ENCODE assay signal across 21 cellular contexts in genomic region chr14:32206552-32206951, GRCh38. TPM values are rescaled to one million over a fixed set of nuclear protein-coding genes. Genes with fewer than 3 reads are reported as not detected.
DNase-seq lines count a peak whose midpoint lies in the region; ATAC-seq, FAIRE-seq and TF ChIP-seq lines count a peak whose summit lies in the region.
"Had no signal": no experiment of that assay in that cellular context is flagged by ENCODE, and none has a peak within 500 bp of the region (broad histone marks: within the 10 kb centered on the region; RNA-seq: fewer than 3 reads in every experiment).

No MANE protein-coding gene starts in this region.

- in situ Hi-C loops in GM23248 (cut with MboI): no loop called here

- H3K4me3 Mint-ChIP-seq in activated T-cell treated with anti-CD3 and anti-CD28 coated beads, Interleukin-2, amount 50 U/mL, for 24 hours: no peak overlapping the region
- H3K4me3 Mint-ChIP-seq in T-helper 17 cell: no peak overlapping the region
- peak overlapping the region; percentile 42 to 46 for H3K4me3 Mint-ChIP-seq in stimulated activated naive B cell treated with anti-CD40 and anti-IgM and Interleukin-4, amounts not matched to agents 10 μg/mL and 1 μg/mL and 100 μg/mL, for 72 hours

- no peak overlapping the region; a peak in 1 of 7 replicates for H3K9ac ChIP-seq in H1 (replicated peaks in 1 of 4; ENCODE audit: extremely low read depth in 1 of 4, low read depth in 3 of 4, low read length in 3 of 4)
- no peak overlapping the region for H3K9ac ChIP-seq in GM23248
- H3K9ac ChIP-seq: BLaER1 had no signal

- DNase-seq in activated T-cell treated with anti-CD3 and anti-CD28 coated beads, Interleukin-2, amount 50 U/mL, for 24 hours: no peak
- DNase-seq in activated T-cell treated with anti-CD3 and anti-CD28 coated beads, Interleukin-2, amount 50 U/mL, for 48 hours: no peak
- DNase-seq in T-helper 17 cell (no peak), H1 (ENCODE audit: low read depth in 1 of 2, low spot score in 2 of 2) (no peak), OCI-M2 (lab: John Stamatoyannopoulos, UW; ENCODE audit: unreplicated experiment) (no peak), thyroid gland (no peak), GM23248 (no peak)
- no peak for DNase-seq in stimulated activated naive B cell treated with anti-CD40 and anti-IgM and Interleukin-4, amounts not matched to agents 10 μg/mL and 1 μg/mL and 100 μg/mL, for 72 hours
- DNase-seq: 8988T; CD8-positive, alpha-beta memory T cell; DMS79; GOT3; Kasumi-1; NCI-H1417; NCI-H187 treated with DMSO at 0.1 percent for 48 hours; NCI-H345; NCI-H69; PC-9 had no signal

- H3K27me3 ChIP-seq in H1 (replicated peaks in 1 of 4; ENCODE audit: control insufficient read depth in 3 of 4, extremely low read depth in 1 of 4, insufficient read depth in 3 of 4, low read length in 3 of 4) (no peaks in the 10 kb centered on the region), thyroid gland (no peaks in the 10 kb centered on the region), GM23248 (replicated peaks; ENCODE audit: insufficient read depth) (peaks cover 15% of the 10 kb centered on the region)
- H3K27me3 ChIP-seq: BLaER1 had no signal

- 0 out of 2 replicates have a peak, but pooled peaks cover 13% of the 10 kb centered on the region for H3F3A ChIP-seq in GM23248 (ENCODE audit: insufficient read depth)

- H3K4me1 ChIP-seq in H1 (replicated peaks in 1 of 4; ENCODE audit: control insufficient read depth in 3 of 4, insufficient read depth in 4 of 4, low read length in 3 of 4): peaks cover 0 to 3% (median 0%) of the 10 kb centered on the region in 4 experiments; a peak in 1 of 7 replicates
- H3K4me1 ChIP-seq in thyroid gland: peaks cover 0 to 12% of the 10 kb centered on the region in 2 donors
- H3K4me1 ChIP-seq in GM23248 (ENCODE audit: insufficient read depth): peaks cover 10% of the 10 kb centered on the region

- H3K56ac ChIP-seq in H1 (replicated peaks; ENCODE audit: insufficient read length, low read depth, low read length): no peak overlapping the region

- no peak overlapping the region for H4K5ac ChIP-seq in H1 (ENCODE audit: insufficient read length, low read depth, low read length)

- no peak overlapping the region for H2BK15ac ChIP-seq in H1 (ENCODE audit: low read length)

- no peaks in the 10 kb centered on the region for H3K79me1 ChIP-seq in H1 (ENCODE audit: low read depth, low read length)

- H3K23me2 ChIP-seq in H1 (ENCODE audit: low read depth, low read length): peaks cover 13% of the 10 kb centered on the region

- no peak overlapping the region for H3K4ac ChIP-seq in H1 (replicated peaks; ENCODE audit: insufficient read length, low read depth, low read length)

- H3K4me2 ChIP-seq in H1 (ENCODE audit: insufficient read depth in 1 of 2, low read depth in 2 of 2, low read length in 2 of 2) (no peak overlapping the region), GM23248 (ENCODE audit: unreplicated experiment) (no peak overlapping the region)
- H3K4me2 ChIP-seq: BLaER1, PC-9 had no signal

- H3K27me3 Mint-ChIP-seq in activated T-cell treated with anti-CD3 and anti-CD28 coated beads, Interleukin-2, amount 50 U/mL, for 24 hours: no peaks in the 10 kb centered on the region
- H3K27me3 Mint-ChIP-seq in T-helper 17 cell: peaks cover 5% of the 10 kb centered on the region
- H3K27me3 Mint-ChIP-seq in stimulated activated naive B cell treated with anti-CD40 and anti-IgM and Interleukin-4, amounts not matched to agents 10 μg/mL and 1 μg/mL and 100 μg/mL, for 72 hours: peaks cover 0 to 4% of the 10 kb centered on the region in 2 donors

- H3K27ac Mint-ChIP-seq in activated T-cell treated with anti-CD3 and anti-CD28 coated beads, Interleukin-2, amount 50 U/mL, for 24 hours: peak overlapping the region; percentile 9
- H3K27ac Mint-ChIP-seq in T-helper 17 cell: peak overlapping the region; percentile 79
- peak overlapping the region; percentile 89 for H3K27ac Mint-ChIP-seq in stimulated activated naive B cell treated with anti-CD40 and anti-IgM and Interleukin-4, amounts not matched to agents 10 μg/mL and 1 μg/mL and 100 μg/mL, for 72 hours

- H4K91ac ChIP-seq in H1 (replicated peaks; ENCODE audit: insufficient read length, low read length): no peak overlapping the region

- H4K8ac ChIP-seq in H1 (ENCODE audit: extremely low read depth, insufficient read depth, low read length): no peak overlapping the region

- POLR2A ChIA-PET in H1 (lab: Charles Lee; ENCODE audit: partially characterized antibody): no interaction called here

- H3K27ac ChIP-seq in H1 (ENCODE audit: low read depth, low read length) (no peak overlapping the region), thyroid gland (no peak overlapping the region), GM23248 (no peak overlapping the region)
- H3K27ac ChIP-seq: BLaER1, PC-9 had no signal

- no peak overlapping the region for H2AK5ac ChIP-seq in H1 (ENCODE audit: low read depth, low read length)

- no peak overlapping the region for H2BK120ac ChIP-seq in H1 (replicated peaks; ENCODE audit: low read depth, low read length)

- no peaks in the 10 kb centered on the region for H3K9me3 Mint-ChIP-seq in activated T-cell treated with anti-CD3 and anti-CD28 coated beads, Interleukin-2, amount 50 U/mL, for 24 hours
- H3K9me3 Mint-ChIP-seq in stimulated activated naive B cell treated with anti-CD40 and anti-IgM and Interleukin-4, amounts not matched to agents 10 μg/mL and 1 μg/mL and 100 μg/mL, for 72 hours: no peaks in the 10 kb centered on the region

- no peak for TF ChIP-seq POLR2A in H1 (IDR thresholded peaks at IDR 0.05; ENCODE audit: control extremely low read depth in 1 of 2, low read depth in 2 of 2, low read length in 2 of 2)
- no peak for TF ChIP-seq POLR2A in thyroid gland (IDR thresholded peaks at IDR 0.05)

- H3K23ac ChIP-seq in H1 (ENCODE audit: insufficient read length): no peak overlapping the region

- no peak for TF ChIP-seq RAD21 in H1 (IDR thresholded peaks at IDR 0.05 in 1 of 2, conservative IDR thresholded peaks at IDR 0.05 in 1 of 2; ENCODE audit: low read depth in 2 of 2, low read length in 2 of 2)

- no peaks in the 10 kb centered on the region for H3K9me2 ChIP-seq in GM23248 (ENCODE audit: insufficient read depth)

- intact Hi-C loops in thyroid gland (cut with DNase I): loop anchor here (10.0 kb wide), 1 partner anchor 48 kb away; no protein-coding TSS in a partner anchor

- H3K4me3 ChIP-seq in H1 (ENCODE audit: extremely low read depth in 1 of 4, insufficient read depth in 2 of 4, low read depth in 3 of 4, low read length in 4 of 4) (no peak overlapping the region), thyroid gland (replicated peaks in 1 of 3) (no peak overlapping the region), GM23248 (no peak overlapping the region)
- H3K4me3 ChIP-seq: BLaER1, PC-9 had no signal

- H3K36me3 ChIP-seq in H1 (ENCODE audit: control insufficient read depth in 2 of 4, insufficient read depth in 4 of 4, low read length in 3 of 4) (no peaks in the 10 kb centered on the region), thyroid gland (no peaks in the 10 kb centered on the region), GM23248 (ENCODE audit: low read depth) (no peaks in the 10 kb centered on the region)
- H3K36me3 ChIP-seq: BLaER1 had no signal

- peaks cover 2% of the 10 kb centered on the region for H3K36me3 Mint-ChIP-seq in activated T-cell treated with anti-CD3 and anti-CD28 coated beads, Interleukin-2, amount 50 U/mL, for 24 hours (ENCODE audit: low read depth)
- peaks cover 4% of the 10 kb centered on the region for H3K36me3 Mint-ChIP-seq in T-helper 17 cell (ENCODE audit: low read depth)
- H3K36me3 Mint-ChIP-seq in stimulated activated naive B cell treated with anti-CD40 and anti-IgM and Interleukin-4, amounts not matched to agents 10 μg/mL and 1 μg/mL and 100 μg/mL, for 72 hours: no peaks in the 10 kb centered on the region

- H3K14ac ChIP-seq in H1 (ENCODE audit: insufficient read length): no peak overlapping the region

- TF ChIP-seq EP300 in H1 (IDR thresholded peaks at IDR 0.05; ENCODE audit: borderline replicate concordance in 1 of 2, low read depth in 2 of 2, low read length in 2 of 2): no peak

- CTCF ChIA-PET in H1 (lab: Charles Lee; ENCODE audit: partially characterized antibody): interaction anchor here (0.7 to 1.4 kb wide), 5 partner anchors 26 to 358 kb away, joined by 3 to 5 read pairs (median 3); no protein-coding TSS in a partner anchor

- H4K20me1 ChIP-seq in H1 (replicated peaks in 1 of 2; ENCODE audit: control insufficient read depth in 1 of 2, insufficient read depth in 2 of 2, low read length in 2 of 2) (peaks cover 0 to 2% of the 10 kb centered on the region in 2 experiments), GM23248 (ENCODE audit: insufficient read depth) (no peaks in the 10 kb centered on the region)
- H4K20me1 ChIP-seq: BLaER1 had no signal

- H3K79me2 ChIP-seq in H1 (ENCODE audit: control insufficient read depth in 1 of 2, insufficient read depth in 2 of 2, low read length in 2 of 2) (no peaks in the 10 kb centered on the region), GM23248 (ENCODE audit: insufficient read depth) (no peaks in the 10 kb centered on the region)

- no peak overlapping the region for H2BK20ac ChIP-seq in H1 (ENCODE audit: low read length)

- TF ChIP-seq CTCF in H1 (IDR thresholded peaks at IDR 0.05; ENCODE audit: control extremely low read depth in 1 of 3, insufficient read depth in 1 of 3, low read depth in 1 of 3, low read length in 3 of 3) (no peak), thyroid gland (IDR thresholded peaks at IDR 0.05) (no peak)

- no peak for FAIRE-seq in H1 (lab: Jason Lieb, UNC)
- FAIRE-seq: D721Med had no signal

- ATAC-seq in T-helper 17 cell: no peak
- ATAC-seq in stimulated activated naive B cell treated with anti-CD40 and anti-IgM and Interleukin-4, amounts not matched to agents 10 μg/mL and 1 μg/mL and 100 μg/mL, for 72 hours (replicated peaks): no peak

- no peak overlapping the region for H2BK5ac ChIP-seq in H1 (ENCODE audit: low read depth, low read length)

- H3K4me1 Mint-ChIP-seq in activated T-cell treated with anti-CD3 and anti-CD28 coated beads, Interleukin-2, amount 50 U/mL, for 24 hours (ENCODE audit: low read depth): peaks cover 40% of the 10 kb centered on the region
- H3K4me1 Mint-ChIP-seq in T-helper 17 cell: peaks cover 27% of the 10 kb centered on the region
- H3K4me1 Mint-ChIP-seq in stimulated activated naive B cell treated with anti-CD40 and anti-IgM and Interleukin-4, amounts not matched to agents 10 μg/mL and 1 μg/mL and 100 μg/mL, for 72 hours: peaks cover 40 to 52% of the 10 kb centered on the region in 2 donors

- WGBS in H1 (ENCODE audit: extremely low coverage in 1 of 2, insufficient coverage in 1 of 2, insufficient read length in 1 of 2, insufficient replicate concordance in 2 of 2, low coverage in 1 of 2, low lambda C conversion rate in 2 of 2, missing lambda C conversion rate in 1 of 2), 2 experiments: 69% methylated on average over 2 of the region's 2 CpGs; no CpG with 5 or more reads in 1 of the 2 experiments
- WGBS in thyroid gland, 2 donors: 75 to 86% methylated on average over 2 of the region's 2 CpGs
- WGBS in GM23248 (ENCODE audit: low coverage in 1 of 2, low lambda C conversion rate in 2 of 2, missing lambda C conversion rate in 2 of 2), 2 experiments: 48 to 52% methylated on average over 2 of the region's 2 CpGs

- H2AFZ ChIP-seq in H1 (ENCODE audit: low read length): peak overlapping the region; percentile 31; the same call in 1 of the 2 replicates
- no peak overlapping the region for H2AFZ ChIP-seq in GM23248
- H2AFZ ChIP-seq: PC-9 had no signal

- H3K9me3 ChIP-seq in T-helper 17 cell (ENCODE audit: control insufficient read depth, low read length, poor library complexity, severe bottlenecking): no peaks in the 10 kb centered on the region
- H3K9me3 ChIP-seq in H1 (ENCODE audit: insufficient read depth in 2 of 2, low read depth in 1 of 2, low read length in 1 of 2): no peaks in the 10 kb centered on the region
- no peaks in the 10 kb centered on the region for H3K9me3 ChIP-seq in thyroid gland
- no peaks in the 10 kb centered on the region for H3K9me3 ChIP-seq in GM23248 (ENCODE audit: low read depth)
- H3K9me3 ChIP-seq: BLaER1 had no signal

- no peak overlapping the region for H3K18ac ChIP-seq in H1 (ENCODE audit: extremely low read depth, low read length)

- no peak overlapping the region for H2BK12ac ChIP-seq in H1 (ENCODE audit: low read depth, low read length)

RNA-seq across cellular contexts. Expression of gene RNU6-8, which starts 3.5 kb away (rescaled TPM):
- total RNA-seq in T-helper 17 cell (not detected), thyroid gland (not detected)
- total RNA-seq in H1 (2021; fragmentation: NEBNext Ultra II Directional; extraction: Animal tissue kit (Norgen Biotek cat#: 25700)): not detected in 2 replicates
- polyA plus RNA-seq in H1 (2011; rRNA removed) (not detected in 2 replicates), GM23248 (2016; fragmentation: Nextera tagmentation; extraction: Ambion mirVana) (not detected in 2 replicates)
- polyA plus RNA-seq in H1 (2011; cell fraction: cytosol; rRNA removed): not detected
- not detected for polyA plus RNA-seq in H1 (2011; cell fraction: nucleus; rRNA removed)
- not detected in 4 replicates for polyA plus RNA-seq in H1 (2012, experiment 1 of 2)
- not detected for polyA plus RNA-seq in H1 (2012, experiment 2 of 2)
- not detected for polyA plus RNA-seq in H1 (2013, experiment 1 of 2)
- not detected for polyA plus RNA-seq in H1 (2013, experiment 2 of 2)
- polyA minus RNA-seq in H1 (2011; rRNA and poly(A)+ RNA removed): under 0.01 TPM in 2 replicates
- polyA minus RNA-seq in H1 (2011; cell fraction: cytosol; rRNA and poly(A)+ RNA removed): not detected
- not detected for polyA minus RNA-seq in H1 (2011; cell fraction: nucleus; rRNA and poly(A)+ RNA removed)
- not detected in 2 replicates for total RNA-seq in GM23248 (2014; rRNA removed; shearing (Covaris generic))
- total RNA-seq: CD8-positive, alpha-beta memory T cell; PC-9; SK-MEL-5 had no signal
- polyA plus RNA-seq: CD8-positive, alpha-beta memory T cell had no signal

RNA-seq across cellular contexts. Expression of gene RNU6-7, which starts 4.7 kb away (rescaled TPM):
- total RNA-seq in T-helper 17 cell (not detected), thyroid gland (not detected)
- total RNA-seq in H1 (2021; fragmentation: NEBNext Ultra II Directional; extraction: Animal tissue kit (Norgen Biotek cat#: 25700)): not detected in 2 replicates
- polyA plus RNA-seq in H1 (2011; rRNA removed) (not detected in 2 replicates), GM23248 (2016; fragmentation: Nextera tagmentation; extraction: Ambion mirVana) (not detected in 2 replicates)
- polyA plus RNA-seq in H1 (2011; cell fraction: cytosol; rRNA removed): not detected
- polyA plus RNA-seq in H1 (2011; cell fraction: nucleus; rRNA removed): not detected
- polyA plus RNA-seq in H1 (2012, experiment 1 of 2): not detected in 4 replicates
- polyA plus RNA-seq in H1 (2012, experiment 2 of 2): not detected
- polyA plus RNA-seq in H1 (2013, experiment 1 of 2): not detected
- not detected for polyA plus RNA-seq in H1 (2013, experiment 2 of 2)
- under 0.01 TPM in 2 replicates for polyA minus RNA-seq in H1 (2011; rRNA and poly(A)+ RNA removed)
- not detected for polyA minus RNA-seq in H1 (2011; cell fraction: cytosol; rRNA and poly(A)+ RNA removed)
- polyA minus RNA-seq in H1 (2011; cell fraction: nucleus; rRNA and poly(A)+ RNA removed): not detected
- not detected in 2 replicates for total RNA-seq in GM23248 (2014; rRNA removed; shearing (Covaris generic))
- total RNA-seq: CD8-positive, alpha-beta memory T cell; PC-9; SK-MEL-5 had no signal
- polyA plus RNA-seq: CD8-positive, alpha-beta memory T cell had no signal

Comparison
In these comparisons a context has a peak if more than half of its experiments do, and no peak if none do; other contexts are left out.
1. H3K27ac Mint-ChIP-seq: peak in every context shown above with its lines; median percentile 89 in stimulated activated naive B cell treated with anti-CD40 and anti-IgM and Interleukin-4, amounts not matched to agents 10 μg/mL and 1 μg/mL and 100 μg/mL, for 72 hours; 79 in T-helper 17 cell; 9 in activated T-cell treated with anti-CD3 and anti-CD28 coated beads, Interleukin-2, amount 50 U/mL, for 24 hours.
2. H3K4me3 Mint-ChIP-seq: peak in stimulated activated naive B cell treated with anti-CD40 and anti-IgM and Interleukin-4, amounts not matched to agents 10 μg/mL and 1 μg/mL and 100 μg/mL, for 72 hours (2 of 2); none in activated T-cell treated with anti-CD3 and anti-CD28 coated beads, Interleukin-2, amount 50 U/mL, for 24 hours (single experiment) and T-helper 17 cell (single experiment).